Comparison of ENCODE assay signal across 8 cellular contexts in the genomic region with DNA sequence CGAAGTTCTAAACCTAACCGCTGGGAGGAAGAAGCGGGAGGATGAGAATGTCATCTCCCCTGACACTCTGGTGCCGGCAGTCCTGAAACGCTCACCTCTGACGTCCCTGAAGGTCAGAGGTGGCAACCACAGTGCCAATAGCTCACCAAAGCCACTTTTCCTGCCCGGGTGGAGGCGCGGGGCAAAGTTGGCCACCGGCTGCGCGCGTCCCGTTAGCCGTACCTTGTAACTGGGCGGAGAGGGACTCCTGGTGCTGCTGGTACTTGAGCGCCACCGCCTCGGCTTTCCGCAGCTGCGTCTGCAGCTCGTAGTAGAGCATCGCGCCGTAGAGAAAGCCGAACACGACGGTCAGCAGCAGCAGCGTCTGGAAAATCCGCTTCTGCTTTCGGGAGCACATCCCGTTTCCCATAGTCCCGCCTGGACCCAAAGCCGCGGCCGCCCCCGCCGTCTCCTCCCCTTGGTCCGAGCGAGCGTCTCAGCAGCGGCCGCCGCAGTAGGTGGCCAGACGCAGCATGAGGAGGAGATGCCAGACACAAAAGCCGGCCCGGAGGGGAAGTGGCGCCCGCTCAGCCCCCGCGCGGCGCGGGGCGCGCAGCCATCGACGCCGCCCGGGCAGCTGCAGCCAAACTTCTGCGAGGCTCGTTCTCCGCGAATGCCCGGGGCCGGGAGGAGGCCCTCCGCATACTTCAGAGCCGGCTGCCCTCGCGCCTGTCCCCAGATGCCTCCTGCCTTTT. TPM values are rescaled to one million over a fixed set of nuclear protein-coding genes. Genes with fewer than 3 reads are reported as not detected.
DNase-seq lines count a peak whose midpoint lies in the region; ATAC-seq and TF ChIP-seq lines count a peak whose summit lies in the region.

No MANE protein-coding gene starts in this region.

- H3K27me3 Mint-ChIP-seq in Caco-2 (ENCODE audit: insufficient read depth, unreplicated experiment) (no peaks in the 10 kb centered on the region), nephron progenitor cell (ENCODE audit: low read depth, poor library complexity) (peaks cover 4% of the 10 kb centered on the region)

- peak; percentile 48 to 53 for DNase-seq in Caco-2
- peak; percentile 77 for DNase-seq in NCI-H82 (lab: John Stamatoyannopoulos, UW)
- DNase-seq in activated gamma-delta T cell (lab: John Stamatoyannopoulos, UW), result peak; percentile 20
- peak; percentile 79 to 87 for DNase-seq in foreskin fibroblast
- peak; percentile 65 for DNase-seq in nephron progenitor cell
- peak; percentile 26 to 54 for DNase-seq in tibial nerve (ENCODE audit: low spot score in 2 of 2)

- no peaks in the 10 kb centered on the region for H3K9me3 Mint-ChIP-seq in Caco-2 (ENCODE audit: unreplicated experiment)
- no peaks in the 10 kb centered on the region for H3K9me3 Mint-ChIP-seq in nephron progenitor cell

- H3K36me3 Mint-ChIP-seq in Caco-2 (ENCODE audit: insufficient read depth, unreplicated experiment) (peaks cover 12% of the 10 kb centered on the region), nephron progenitor cell (ENCODE audit: low read depth) (no peaks in the 10 kb centered on the region)

- H3K27ac Mint-ChIP-seq in Caco-2 (ENCODE audit: unreplicated experiment) (peak overlapping the region; percentile 70), nephron progenitor cell (peak overlapping the region; percentile 91)

- intact Hi-C loops in Caco-2 (cut with micrococcal nuclease; ENCODE audit: unreplicated experiment), result loop anchor here (1.0 to 5.0 kb wide), 3 partner anchors 32 to 70 kb away; no protein-coding TSS in a partner anchor

- ATAC-seq in GM19324 (IDR thresholded peaks at IDR 0.05; ENCODE audit: low FRiP score, unreplicated experiment) (peak; percentile 38), HG03342 (IDR thresholded peaks at IDR 0.05; ENCODE audit: unreplicated experiment) (peak; percentile 56)

- 0 to 2% methylated on average over 30 to 34 of the region's 70 CpGs for WGBS in tibial nerve, 2 donors

- POLR2A ChIA-PET in Caco-2 (lab: Charles Lee), result no interaction called here

- no peak for TF ChIP-seq EP300 in tibial nerve (IDR thresholded peaks at IDR 0.05)

- H3K4me1 ChIP-seq in Caco-2 (peaks cover 32% of the 10 kb centered on the region), tibial nerve (peaks cover 0 to 51% (median 20%) of the 10 kb centered on the region in 4 donors)

- H3K4me1 Mint-ChIP-seq in Caco-2 (ENCODE audit: low read depth, unreplicated experiment) (peaks cover 18% of the 10 kb centered on the region), nephron progenitor cell (peaks cover 55% of the 10 kb centered on the region)

- peak in 1 of 2 experiments; percentile 40 for TF ChIP-seq CTCF in Caco-2 (IDR thresholded peaks at IDR 0.05; ENCODE audit: insufficient read depth in 1 of 2, low read depth in 1 of 2, low read length in 1 of 2, severe bottlenecking in 1 of 2, unreplicated experiment in 1 of 2)
- TF ChIP-seq CTCF in foreskin fibroblast (IDR thresholded peaks at IDR 0.05; ENCODE audit: low read depth, low read length), result no peak
- peak; percentile 4 for TF ChIP-seq CTCF in nephron progenitor cell (IDR thresholded peaks at IDR 0.05)
- peak in 3 of 5 experiments; percentile 8 to 55 (median 41) for TF ChIP-seq CTCF in tibial nerve (IDR thresholded peaks at IDR 0.05)

- H3K36me3 ChIP-seq in Caco-2 (ENCODE audit: control insufficient read depth, insufficient read depth, low read length), result no peaks in the 10 kb centered on the region
- H3K36me3 ChIP-seq in tibial nerve, result no peaks in the 10 kb centered on the region

- CTCF ChIA-PET in Caco-2 (lab: Charles Lee), result no interaction called here

- H3K27me3 ChIP-seq in Caco-2 (replicated peaks; ENCODE audit: control insufficient read depth, insufficient read depth, low read length) (no peaks in the 10 kb centered on the region), tibial nerve (no peaks in the 10 kb centered on the region)

- H3K4me3 ChIP-seq in Caco-2 (ENCODE audit: low read depth, low read length) (peak overlapping the region; percentile 86), foreskin fibroblast (ENCODE audit: low read depth in 1 of 2, low read length in 2 of 2) (peak overlapping the region; percentile 87 to 90), tibial nerve (peak overlapping the region; percentile 65 to 85 (median 69))

- TF ChIP-seq POLR2A in tibial nerve (IDR thresholded peaks at IDR 0.05), result no peak

- H3K27ac ChIP-seq in tibial nerve, result peak overlapping the region; percentile 85 to 96 (median 94)

- H3K9me3 ChIP-seq in Caco-2, result no peaks in the 10 kb centered on the region
- no peaks in the 10 kb centered on the region for H3K9me3 ChIP-seq in tibial nerve

- H3K4me3 Mint-ChIP-seq in Caco-2 (ENCODE audit: unreplicated experiment), result peak overlapping the region; percentile 88
- peak overlapping the region; percentile 92 for H3K4me3 Mint-ChIP-seq in nephron progenitor cell

- BruUV-seq in Caco-2 (replicated peaks; lab: Mats Ljungman, UMichigan), result no TSS peak

RNA-seq across cellular contexts. Expression of gene GOLIM4, which starts 0.7 kb away (rescaled TPM):
- 17.4 and 19.4 TPM in 2 replicates for total RNA-seq in Caco-2 (2022)
- total RNA-seq in tibial nerve, result 10 to 100 TPM; 35.9 to 59.0 (median 52.0) TPM

Comparison
In these comparisons a context has a peak if more than half of its experiments do, and no peak if none do; other contexts are left out.
1. Peak in every context shown above with its lines: DNase-seq, ATAC-seq, H3K4me3 ChIP-seq and H3K27ac ChIP-seq.
2. DNase-seq: peak in every context shown above with its lines; median percentile 83 in foreskin fibroblast; 77 in NCI-H82; 65 in nephron progenitor cell; 50 in Caco-2; 40 in tibial nerve; 20 in activated gamma-delta T cell.